Comparison of ENCODE assay signal across 16 cellular contexts in genomic region chr15:82944840-82945239, GRCh38. TPM values are rescaled to one million over a fixed set of nuclear protein-coding genes. Genes with fewer than 3 reads are reported as not detected.
DNase-seq lines count a peak whose midpoint lies in the region; ATAC-seq and TF ChIP-seq lines count a peak whose summit lies in the region.
"Had no signal": no experiment of that assay in that cellular context is flagged by ENCODE, and none has a peak within 500 bp of the region (broad histone marks: within the 10 kb centered on the region; RNA-seq: fewer than 3 reads in every experiment).

No MANE protein-coding gene starts in this region.

- ATAC-seq in RWPE2 (ENCODE audit: low read depth) (peak; percentile 38; the same call in 2 of the 3 replicates), HG03097 (IDR thresholded peaks at IDR 0.05; ENCODE audit: low FRiP score, unreplicated experiment) (no peak)
- ATAC-seq: SK-N-SH treated with all-trans-retinoic acid at 6 μM for 48 hours had no signal

- H3K27ac ChIP-seq in breast epithelium (peak overlapping the region in 1 of 2 donors; percentile 88), RWPE2 (ENCODE audit: poor library complexity, severe bottlenecking) (no peak overlapping the region)
- H3K27ac ChIP-seq: tibial nerve had no signal

- no peak overlapping the region for H3K27ac Mint-ChIP-seq in MCF 10A (ENCODE audit: low read depth, unreplicated experiment)
- H3K27ac Mint-ChIP-seq: activated naive CD8-positive, alpha-beta T cell treated with anti-CD3 and anti-CD28 coated beads, Interleukin-2, amount 10 ng/mL, durations not matched to agents 7 days and 5 days; mesothelial cell of epicardium had no signal

- no peak overlapping the region for H3K4me3 ChIP-seq in breast epithelium
- no peak overlapping the region for H3K4me3 ChIP-seq in RWPE2 (ENCODE audit: severe bottlenecking)
- no peak overlapping the region for H3K4me3 ChIP-seq in kidney epithelial cell (ENCODE audit: low read depth, low read length)
- H3K4me3 ChIP-seq in H7 (ENCODE audit: insufficient read depth, low read depth, low read length): no peak overlapping the region
- H3K4me3 ChIP-seq: tibial nerve had no signal

- TF ChIP-seq CTCF in MCF 10A (IDR thresholded peaks at IDR 0.05; ENCODE audit: unreplicated experiment): no peak
- no peak for TF ChIP-seq CTCF in breast epithelium (IDR thresholded peaks at IDR 0.05)
- no peak for TF ChIP-seq CTCF in RWPE2 (IDR thresholded peaks at IDR 0.05; ENCODE audit: poor library complexity, severe bottlenecking)
- no peak for TF ChIP-seq CTCF in kidney epithelial cell (IDR thresholded peaks at IDR 0.05; ENCODE audit: insufficient read depth, low read length, poor library complexity, severe bottlenecking)

- H3K27me3 Mint-ChIP-seq in MCF 10A (ENCODE audit: insufficient read depth, unreplicated experiment): no peaks in the 10 kb centered on the region

- H3K4me3 Mint-ChIP-seq in MCF 10A (ENCODE audit: unreplicated experiment): no peak overlapping the region
- H3K4me3 Mint-ChIP-seq: activated naive CD8-positive, alpha-beta T cell treated with anti-CD3 and anti-CD28 coated beads, Interleukin-2, amount 10 ng/mL, durations not matched to agents 7 days and 5 days; mesothelial cell of epicardium had no signal

- CTCF ChIA-PET in MCF 10A (lab: Yijun Ruan, JAX): no interaction called here

- H3K4me1 ChIP-seq in breast epithelium (no peaks in the 10 kb centered on the region), RWPE2 (ENCODE audit: insufficient read depth, poor library complexity, severe bottlenecking) (peaks cover 24% of the 10 kb centered on the region)
- H3K4me1 ChIP-seq: tibial nerve had no signal

- no peaks in the 10 kb centered on the region for H3K9me3 Mint-ChIP-seq in MCF 10A (ENCODE audit: unreplicated experiment)
- H3K9me3 Mint-ChIP-seq: activated naive CD8-positive, alpha-beta T cell treated with anti-CD3 and anti-CD28 coated beads, Interleukin-2, amount 10 ng/mL, durations not matched to agents 7 days and 5 days; mesothelial cell of epicardium had no signal

- peak; percentile 67 for DNase-seq in MCF 10A (ENCODE audit: unreplicated experiment)
- no peak for DNase-seq in breast epithelium (ENCODE audit: low spot score in 2 of 2)
- no peak for DNase-seq in RWPE2 (ENCODE audit: low spot score)
- DNase-seq in kidney epithelial cell (ENCODE audit: low read depth): peak; percentile 99
- no peak for DNase-seq in activated CD8-positive, alpha-beta memory T cell treated with anti-CD3 and anti-CD28 coated beads for 24 hours
- DNase-seq in stimulated activated CD4-positive, alpha-beta T cell treated with anti-CD3 and anti-CD28 coated beads, Interleukin-2, amount 100 ng/mL, for 24 hours: no peak
- no peak for DNase-seq in H7
- DNase-seq: 8988T; activated naive CD8-positive, alpha-beta T cell treated with anti-CD3 and anti-CD28 coated beads, Interleukin-2, amount 10 ng/mL, durations not matched to agents 7 days and 5 days; activated T-cell treated with anti-CD3 and anti-CD28 coated beads, Interleukin-2, amount 50 U/mL, for 48 hours; NCI-H187; NCI-H446 had no signal

- no peak for TF ChIP-seq POLR2A in breast epithelium (IDR thresholded peaks at IDR 0.05)

- H3K27me3 ChIP-seq in breast epithelium: no peaks in the 10 kb centered on the region
- no peaks in the 10 kb centered on the region for H3K27me3 ChIP-seq in RWPE2 (ENCODE audit: insufficient read depth, poor library complexity, severe bottlenecking)
- H3K27me3 ChIP-seq in kidney epithelial cell (ENCODE audit: control insufficient read depth, insufficient read depth, low read length): no peaks in the 10 kb centered on the region
- peaks cover under 1% of the 10 kb centered on the region for H3K27me3 ChIP-seq in H7 (ENCODE audit: control insufficient read depth, insufficient read depth, low read length)

- H3K9me3 ChIP-seq in breast epithelium (no peaks in the 10 kb centered on the region), RWPE2 (ENCODE audit: severe bottlenecking) (no peaks in the 10 kb centered on the region)
- H3K9me3 ChIP-seq: tibial nerve had no signal

- no TSS peak for BruUV-seq in MCF 10A (replicated peaks; lab: Mats Ljungman, UMichigan)

- H3K36me3 ChIP-seq in breast epithelium (no peaks in the 10 kb centered on the region), RWPE2 (ENCODE audit: low read depth) (no peaks in the 10 kb centered on the region), kidney epithelial cell (ENCODE audit: control insufficient read depth, insufficient read depth, low read length) (no peaks in the 10 kb centered on the region), H7 (replicated peaks; ENCODE audit: control insufficient read depth, insufficient read depth, low read length) (no peaks in the 10 kb centered on the region)
- H3K36me3 ChIP-seq: tibial nerve had no signal

- intact Hi-C loops in MCF 10A (cut with micrococcal nuclease): no loop called here
- intact Hi-C loops in breast epithelium (cut with DNase I; ENCODE audit: low total_unique reads): no loop called here

- H3K36me3 Mint-ChIP-seq in MCF 10A (ENCODE audit: insufficient read depth, unreplicated experiment): no peaks in the 10 kb centered on the region
- H3K36me3 Mint-ChIP-seq: activated naive CD8-positive, alpha-beta T cell treated with anti-CD3 and anti-CD28 coated beads, Interleukin-2, amount 10 ng/mL, durations not matched to agents 7 days and 5 days; mesothelial cell of epicardium had no signal

- H3K4me1 Mint-ChIP-seq in MCF 10A (ENCODE audit: insufficient read depth, unreplicated experiment): peaks cover 17% of the 10 kb centered on the region
- H3K4me1 Mint-ChIP-seq: activated naive CD8-positive, alpha-beta T cell treated with anti-CD3 and anti-CD28 coated beads, Interleukin-2, amount 10 ng/mL, durations not matched to agents 7 days and 5 days; mesothelial cell of epicardium had no signal

- POLR2A ChIA-PET in MCF 10A (lab: Yijun Ruan, JAX): interaction anchor here (1.3 kb wide), 1 partner anchor 25 kb away, joined by 3 read pairs; no protein-coding TSS in a partner anchor

RNA-seq across cellular contexts. Expression of gene HOMER2, which starts 7.7 kb away (rescaled TPM):
- total RNA-seq in MCF 10A (2022) (8.8 and 17.0 TPM in 2 replicates), breast epithelium (100 to 1,000 TPM in 1 of 3 donors, 10 to 100 TPM in 1, 1 to 10 TPM in 1; 6.1 to 295 (median 77.7) TPM), kidney epithelial cell (56.4 and 59.6 TPM in 2 replicates)
- total RNA-seq in H7 (2014; rRNA removed; shearing (Covaris generic)): 7.0 and 13.9 TPM in 2 replicates

RNA-seq across cellular contexts. Expression of gene RAMAC, which starts 41.2 kb away (rescaled TPM):
- total RNA-seq in MCF 10A (2022) (21.0 and 25.6 TPM in 2 replicates), breast epithelium (10 to 100 TPM; 14.9 to 32.3 (median 22.6) TPM), kidney epithelial cell (37.2 and 39.2 TPM in 2 replicates)
- 33.9 and 36.5 TPM in 2 replicates for total RNA-seq in H7 (2014; rRNA removed; shearing (Covaris generic))

Comparison
In these comparisons a context has a peak if more than half of its experiments do, and no peak if none do; other contexts are left out.
1. DNase-seq: peak in MCF 10A (single experiment) and kidney epithelial cell (single experiment); none in breast epithelium (0 of 2), RWPE2 (single experiment), activated CD8-positive, alpha-beta memory T cell treated with anti-CD3 and anti-CD28 coated beads for 24 hours (single experiment), stimulated activated CD4-positive, alpha-beta T cell treated with anti-CD3 and anti-CD28 coated beads, Interleukin-2, amount 100 ng/mL, for 24 hours (0 of 2) and H7 (single experiment).